Comparison of ENCODE assay signal across 1 cellular context in the genomic region with DNA sequence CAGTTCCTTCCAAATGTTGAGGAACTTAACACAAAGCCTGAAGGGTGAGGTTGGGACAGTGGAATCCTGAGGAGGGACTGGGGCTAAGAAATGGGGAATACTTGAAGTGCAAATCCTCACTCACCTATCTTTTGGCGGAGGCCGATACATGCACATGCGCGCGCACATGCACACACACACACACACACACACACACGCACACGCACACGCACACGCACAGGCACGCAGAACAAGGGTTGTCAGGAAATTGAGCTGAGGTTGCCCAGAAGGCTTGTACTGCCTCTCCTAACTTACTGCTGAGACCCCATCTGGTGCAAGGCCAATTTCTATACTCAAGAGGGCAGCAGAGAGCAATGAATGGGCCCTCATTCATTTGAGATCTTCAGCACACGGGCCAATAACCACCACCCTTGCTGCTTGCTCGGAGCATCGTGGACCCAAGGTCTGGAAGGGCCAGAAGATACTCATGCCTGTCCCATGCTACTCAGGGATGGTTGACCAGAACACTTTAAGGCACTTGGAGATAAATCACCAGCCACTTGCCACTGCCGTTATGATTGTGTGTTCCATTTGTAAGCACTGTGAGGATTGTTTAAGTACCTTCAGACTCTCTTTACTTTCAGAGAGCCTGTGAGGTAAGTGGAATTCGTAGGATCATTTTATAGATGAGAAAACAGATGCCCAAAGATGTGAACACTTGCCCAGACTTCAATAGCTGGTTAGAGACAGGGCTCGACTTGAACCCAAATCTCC.
TF ChIP-seq lines count a peak whose summit lies in the region.

No MANE protein-coding gene starts in this region.

TF ChIP-seq in HepG2, 621 proteins besides CTCF, POLR2A, EP300 and RAD21 (continued from another document):
- TF ChIP-seq, protein P1, sequence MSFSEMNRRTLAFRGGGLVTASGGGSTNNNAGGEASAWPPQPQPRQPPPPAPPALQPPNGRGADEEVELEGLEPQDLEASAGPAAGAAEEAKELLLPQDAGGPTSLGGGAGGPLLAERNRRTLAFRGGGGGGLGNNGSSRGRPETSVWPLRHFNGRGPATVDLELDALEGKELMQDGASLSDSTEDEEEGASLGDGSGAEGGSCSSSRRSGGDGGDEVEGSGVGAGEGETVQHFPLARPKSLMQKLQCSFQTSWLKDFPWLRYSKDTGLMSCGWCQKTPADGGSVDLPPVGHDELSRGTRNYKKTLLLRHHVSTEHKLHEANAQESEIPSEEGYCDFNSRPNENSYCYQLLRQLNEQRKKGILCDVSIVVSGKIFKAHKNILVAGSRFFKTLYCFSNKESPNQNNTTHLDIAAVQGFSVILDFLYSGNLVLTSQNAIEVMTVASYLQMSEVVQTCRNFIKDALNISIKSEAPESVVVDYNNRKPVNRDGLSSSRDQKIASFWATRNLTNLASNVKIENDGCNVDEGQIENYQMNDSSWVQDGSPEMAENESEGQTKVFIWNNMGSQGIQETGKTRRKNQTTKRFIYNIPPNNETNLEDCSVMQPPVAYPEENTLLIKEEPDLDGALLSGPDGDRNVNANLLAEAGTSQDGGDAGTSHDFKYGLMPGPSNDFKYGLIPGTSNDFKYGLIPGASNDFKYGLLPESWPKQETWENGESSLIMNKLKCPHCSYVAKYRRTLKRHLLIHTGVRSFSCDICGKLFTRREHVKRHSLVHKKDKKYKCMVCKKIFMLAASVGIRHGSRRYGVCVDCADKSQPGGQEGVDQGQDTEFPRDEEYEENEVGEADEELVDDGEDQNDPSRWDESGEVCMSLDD (CRISPR knock-in tag; IDR thresholded peaks at IDR 0.05; ENCODE audit: borderline replicate concordance), result no peak
- TF ChIP-seq RNF2 (conservative IDR thresholded peaks at IDR 0.05; ENCODE audit: low read depth), result no peak
- TF ChIP-seq STAT5B (CRISPR knock-in tag; IDR thresholded peaks at IDR 0.05), result no peak
- no peak for TF ChIP-seq ZNF10 (CRISPR knock-in tag; IDR thresholded peaks at IDR 0.05; ENCODE audit: borderline replicate concordance, low read depth)
- TF ChIP-seq ZNF878 (CRISPR knock-in tag; IDR thresholded peaks at IDR 0.05), result no peak
- peak; percentile 10; the same call in 1 of the 2 replicates for TF ChIP-seq GATAD1 (CRISPR knock-in tag; IDR thresholded peaks at IDR 0.05)
- TF ChIP-seq CREB1 (IDR thresholded peaks at IDR 0.05), result no peak
- no peak for TF ChIP-seq CREB1 (CRISPR knock-in tag; IDR thresholded peaks at IDR 0.05)
- TF ChIP-seq, protein P2, sequence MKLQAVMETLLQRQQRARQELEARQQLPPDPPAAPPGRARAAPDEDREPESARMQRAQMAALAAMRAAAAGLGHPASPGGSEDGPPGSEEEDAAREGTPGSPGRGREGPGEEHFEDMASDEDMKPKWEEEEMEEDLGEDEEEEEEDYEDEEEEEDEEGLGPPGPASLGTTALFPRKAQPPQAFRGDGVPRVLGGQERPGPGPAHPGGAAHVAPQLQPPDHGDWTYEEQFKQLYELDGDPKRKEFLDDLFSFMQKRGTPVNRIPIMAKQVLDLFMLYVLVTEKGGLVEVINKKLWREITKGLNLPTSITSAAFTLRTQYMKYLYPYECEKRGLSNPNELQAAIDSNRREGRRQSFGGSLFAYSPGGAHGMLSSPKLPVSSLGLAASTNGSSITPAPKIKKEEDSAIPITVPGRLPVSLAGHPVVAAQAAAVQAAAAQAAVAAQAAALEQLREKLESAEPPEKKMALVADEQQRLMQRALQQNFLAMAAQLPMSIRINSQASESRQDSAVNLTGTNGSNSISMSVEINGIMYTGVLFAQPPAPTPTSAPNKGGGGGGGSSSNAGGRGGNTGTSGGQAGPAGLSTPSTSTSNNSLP (IDR thresholded peaks at IDR 0.05; ENCODE audit: low read depth, low read length), result 0 out of 2 replicates have a peak, but pooled peaks have one; percentile 27
- no peak for TF ChIP-seq MAF1 (CRISPR knock-in tag; IDR thresholded peaks at IDR 0.05; ENCODE audit: borderline replicate concordance)
- 0 out of 2 replicates have a peak, but pooled peaks have one; percentile 21 for TF ChIP-seq ZMYM4 (CRISPR knock-in tag; IDR thresholded peaks at IDR 0.05)
- no peak for TF ChIP-seq CENPX (CRISPR knock-in tag; IDR thresholded peaks at IDR 0.05)
- no peak for TF ChIP-seq HMG20A (CRISPR knock-in tag; IDR thresholded peaks at IDR 0.05; ENCODE audit: borderline replicate concordance)
- no peak for TF ChIP-seq SMAD1 (CRISPR knock-in tag; IDR thresholded peaks at IDR 0.05; ENCODE audit: borderline replicate concordance, low read depth)
- TF ChIP-seq ZNF644 (CRISPR knock-in tag; IDR thresholded peaks at IDR 0.05; ENCODE audit: low read depth), result no peak
- TF ChIP-seq, protein P3, sequence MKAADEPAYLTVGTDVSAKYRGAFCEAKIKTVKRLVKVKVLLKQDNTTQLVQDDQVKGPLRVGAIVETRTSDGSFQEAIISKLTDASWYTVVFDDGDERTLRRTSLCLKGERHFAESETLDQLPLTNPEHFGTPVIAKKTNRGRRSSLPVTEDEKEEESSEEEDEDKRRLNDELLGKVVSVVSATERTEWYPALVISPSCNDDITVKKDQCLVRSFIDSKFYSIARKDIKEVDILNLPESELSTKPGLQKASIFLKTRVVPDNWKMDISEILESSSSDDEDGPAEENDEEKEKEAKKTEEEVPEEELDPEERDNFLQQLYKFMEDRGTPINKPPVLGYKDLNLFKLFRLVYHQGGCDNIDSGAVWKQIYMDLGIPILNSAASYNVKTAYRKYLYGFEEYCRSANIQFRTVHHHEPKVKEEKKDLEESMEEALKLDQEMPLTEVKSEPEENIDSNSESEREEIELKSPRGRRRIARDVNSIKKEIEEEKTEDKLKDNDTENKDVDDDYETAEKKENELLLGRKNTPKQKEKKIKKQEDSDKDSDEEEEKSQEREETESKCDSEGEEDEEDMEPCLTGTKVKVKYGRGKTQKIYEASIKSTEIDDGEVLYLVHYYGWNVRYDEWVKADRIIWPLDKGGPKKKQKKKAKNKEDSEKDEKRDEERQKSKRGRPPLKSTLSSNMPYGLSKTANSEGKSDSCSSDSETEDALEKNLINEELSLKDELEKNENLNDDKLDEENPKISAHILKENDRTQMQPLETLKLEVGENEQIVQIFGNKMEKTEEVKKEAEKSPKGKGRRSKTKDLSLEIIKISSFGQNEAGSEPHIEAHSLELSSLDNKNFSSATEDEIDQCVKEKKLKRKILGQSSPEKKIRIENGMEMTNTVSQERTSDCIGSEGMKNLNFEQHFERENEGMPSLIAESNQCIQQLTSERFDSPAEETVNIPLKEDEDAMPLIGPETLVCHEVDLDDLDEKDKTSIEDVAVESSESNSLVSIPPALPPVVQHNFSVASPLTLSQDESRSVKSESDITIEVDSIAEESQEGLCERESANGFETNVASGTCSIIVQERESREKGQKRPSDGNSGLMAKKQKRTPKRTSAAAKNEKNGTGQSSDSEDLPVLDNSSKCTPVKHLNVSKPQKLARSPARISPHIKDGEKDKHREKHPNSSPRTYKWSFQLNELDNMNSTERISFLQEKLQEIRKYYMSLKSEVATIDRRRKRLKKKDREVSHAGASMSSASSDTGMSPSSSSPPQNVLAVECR (CRISPR knock-in tag; IDR thresholded peaks at IDR 0.05; ENCODE audit: borderline replicate concordance), result no peak; the same call in 1 of the 2 replicates
